Comparison of ENCODE assay signal across 21 cellular contexts in the genomic region with DNA sequence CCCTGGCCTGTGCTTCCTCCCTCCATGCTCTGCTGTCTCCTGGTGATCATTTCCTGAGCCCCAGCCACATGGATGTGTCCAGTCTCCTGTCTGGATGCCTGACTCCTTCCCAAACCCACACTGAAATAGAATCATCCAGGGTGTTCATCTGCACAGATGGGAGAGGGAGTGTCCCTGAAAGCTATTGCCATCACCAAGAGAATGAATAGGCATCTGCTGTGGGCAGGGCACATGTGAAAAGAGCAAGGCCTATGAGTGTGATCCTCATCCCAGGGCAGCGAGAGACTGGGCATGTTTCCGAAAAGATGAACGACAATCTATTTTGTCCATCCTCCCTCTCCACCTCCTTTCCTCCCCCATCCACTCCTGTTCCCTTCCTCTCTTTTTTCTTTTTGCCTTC. TPM values are rescaled to one million over a fixed set of nuclear protein-coding genes. Genes with fewer than 3 reads are reported as not detected.
"Had no signal": no experiment of that assay in that cellular context is flagged by ENCODE, and none has a peak within 500 bp of the region (broad histone marks: within the 10 kb centered on the region; RNA-seq: fewer than 3 reads in every experiment).

No MANE protein-coding gene starts in this region.

- ATAC-seq: esophagus mucosa; gastrocnemius medialis; left ventricle myocardium superior; lower lobe of right lung; naive thymus-derived CD8-positive, alpha-beta T cell; psoas muscle; right cardiac atrium; stimulated activated naive B cell treated with anti-CD40 and anti-IgM and Interleukin-4, amounts not matched to agents 10 μg/mL and 1 μg/mL and 100 μg/mL, for 72 hours had no signal

- DNase-seq: effector CD8-positive, alpha-beta T cell; endodermal cell; foreskin fibroblast; gastrocnemius medialis; head of caudate nucleus; left ventricle myocardium superior; lower lobe of right lung; naive thymus-derived CD8-positive, alpha-beta T cell; occipital lobe; ovary; psoas muscle; right cardiac atrium; sigmoid colon; stimulated activated CD4-positive, alpha-beta T cell treated with anti-CD3 and anti-CD28 coated beads, Interleukin-15, amount 100 ng/mL, for 24 hours; stimulated activated CD4-positive, alpha-beta T cell treated with anti-CD3 and anti-CD28 coated beads, Interleukin-2, amount 100 ng/mL, for 48 hours; stimulated activated naive B cell treated with anti-CD40 and anti-IgM and Interleukin-4, amounts not matched to agents 10 μg/mL and 1 μg/mL and 100 μg/mL, for 72 hours; upper lobe of left lung had no signal

RNA-seq across cellular contexts. Expression of a gene that starts 5.0 kb away (rescaled TPM):
- total RNA-seq: esophagus mucosa; glomerular endothelial cell; myocyte; naive thymus-derived CD8-positive, alpha-beta T cell; renal cortical epithelial cell had no signal
